Comparison of ENCODE assay signal across 8 cellular contexts in the genomic region with DNA sequence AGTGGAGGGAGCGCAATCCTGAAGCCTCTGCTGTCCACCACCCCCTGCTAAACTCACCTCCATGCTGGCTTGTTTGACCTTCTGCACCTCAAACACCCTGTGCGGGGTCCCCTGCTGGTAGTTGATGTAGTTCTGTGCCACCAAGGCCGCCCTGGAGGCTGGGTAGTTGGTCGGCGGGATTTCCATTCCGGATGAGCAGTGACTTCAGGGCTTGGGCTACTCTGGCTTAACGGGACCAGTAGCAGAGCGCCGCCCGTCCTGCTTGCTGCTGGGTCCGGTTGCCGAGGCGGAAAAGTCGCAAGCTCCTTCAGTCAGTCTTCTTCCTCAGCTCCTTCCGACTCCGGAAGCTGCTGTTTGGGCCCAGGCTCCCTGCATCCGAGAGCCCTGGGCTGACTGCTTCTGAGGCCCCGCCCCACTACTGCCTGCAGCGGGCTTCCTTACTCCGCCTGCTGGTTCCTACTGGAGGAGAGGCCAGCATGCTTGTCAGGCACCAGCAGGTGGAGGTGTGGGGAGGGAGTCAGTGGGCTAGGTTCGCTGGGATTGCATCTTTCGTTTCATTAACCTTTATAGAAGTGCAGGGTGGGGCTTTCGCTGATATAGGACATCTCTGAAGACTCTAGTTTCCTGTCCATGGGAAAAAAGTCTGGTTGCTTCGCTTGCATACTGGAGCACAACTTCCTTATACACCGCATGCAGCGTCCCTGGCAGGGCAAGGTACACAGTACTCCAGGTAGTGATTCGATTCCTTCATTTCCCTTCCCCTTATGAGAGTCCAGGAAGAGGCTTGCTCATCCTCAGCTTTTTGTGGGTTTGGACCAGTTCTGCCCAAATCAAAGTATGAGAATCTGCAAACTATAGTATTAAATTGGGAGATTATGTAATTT. TPM values are rescaled to one million over a fixed set of nuclear protein-coding genes. Genes with fewer than 3 reads are reported as not detected.
DNase-seq lines count a peak whose midpoint lies in the region; ATAC-seq, FAIRE-seq and TF ChIP-seq lines count a peak whose summit lies in the region.

A gene with protein sequence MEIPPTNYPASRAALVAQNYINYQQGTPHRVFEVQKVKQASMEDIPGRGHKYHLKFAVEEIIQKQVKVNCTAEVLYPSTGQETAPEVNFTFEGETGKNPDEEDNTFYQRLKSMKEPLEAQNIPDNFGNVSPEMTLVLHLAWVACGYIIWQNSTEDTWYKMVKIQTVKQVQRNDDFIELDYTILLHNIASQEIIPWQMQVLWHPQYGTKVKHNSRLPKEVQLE (minus strand): TSS at position 356 of the 884 bp plus-strand sequence. CDS start 170 bp downstream, at position 186.

- no peak for FAIRE-seq in frontal cortex (lab: Jason Lieb, UNC)

- peak within 1 kb of the TSS; percentile 84 for H3K9ac ChIP-seq in neuronal stem cell (ENCODE audit: low read depth, low read length, poor library complexity)

- H3K79me1 ChIP-seq in neuronal stem cell (ENCODE audit: low read depth, low read length), result no peaks in the 10 kb centered on the region

- no peaks in the 10 kb centered on the region for H3K9me3 ChIP-seq in Peyer's patch
- no peaks in the 10 kb centered on the region for H3K9me3 ChIP-seq in neuronal stem cell (replicated peaks in 1 of 2; ENCODE audit: control insufficient read depth in 2 of 2, insufficient read depth in 1 of 2, low read depth in 1 of 2, low read length in 2 of 2)

- H3K36me3 ChIP-seq in Peyer's patch (peaks cover 0 to 18% (median 0%) of the 10 kb centered on the region in 3 donors), neuronal stem cell (replicated peaks in 1 of 2; ENCODE audit: control insufficient read depth in 2 of 2, insufficient read depth in 2 of 2, low read length in 2 of 2) (peaks cover 3 to 47% of the 10 kb centered on the region in 2 donors)

- ATAC-seq in GM18517 (IDR thresholded peaks at IDR 0.05; ENCODE audit: unreplicated experiment) (peak; percentile 99), HG02884 (IDR thresholded peaks at IDR 0.05; ENCODE audit: unreplicated experiment) (peak; percentile 99)

- peak within 1 kb of the TSS; percentile 66 for H2AFZ ChIP-seq in neuronal stem cell (ENCODE audit: low read length)

- H3K4me1 Mint-ChIP-seq in activated naive CD4-positive, alpha-beta T cell treated with anti-CD3 and anti-CD28 coated beads for 36 hours (ENCODE audit: low read depth), result peaks cover 17% of the 10 kb centered on the region

- peak within 1 kb of the TSS; percentile 52 for H3K23ac ChIP-seq in neuronal stem cell (ENCODE audit: low read depth, low read length, poor library complexity)

- peak; percentile 36 to 95 (median 71) for TF ChIP-seq CTCF in Peyer's patch (IDR thresholded peaks at IDR 0.05)

- H3K4me3 Mint-ChIP-seq in activated naive CD4-positive, alpha-beta T cell treated with anti-CD3 and anti-CD28 coated beads for 36 hours, result peak within 1 kb of the TSS; percentile 90

- H3K4me3 ChIP-seq in Peyer's patch (peak within 1 kb of the TSS; percentile 45 to 80 (median 54)), neuronal stem cell (ENCODE audit: low read length in 2 of 2) (peak within 1 kb of the TSS; percentile 45 to 79)

- peak within 1 kb of the TSS; percentile 64 to 92 (median 78) for H3K27ac ChIP-seq in Peyer's patch
- peak within 1 kb of the TSS; percentile 37 for H3K27ac ChIP-seq in neuronal stem cell (replicated peaks; ENCODE audit: low read length)

- intact Hi-C loops in activated naive CD4-positive, alpha-beta T cell treated with anti-CD3 and anti-CD28 coated beads for 36 hours (cut with micrococcal nuclease), result loop anchor here (1.0 to 10.0 kb wide), 5 partner anchors 13 to 1498 kb away; partner anchors contain the start of genes GFM1 and MFSD1

- H2BK120ac ChIP-seq in neuronal stem cell (ENCODE audit: low read depth, low read length), result no peak within 1 kb of the TSS

- H3K36me3 Mint-ChIP-seq in activated naive CD4-positive, alpha-beta T cell treated with anti-CD3 and anti-CD28 coated beads for 36 hours (ENCODE audit: low read depth), result peaks cover 30% of the 10 kb centered on the region

- TF ChIP-seq POLR2A in Peyer's patch (IDR thresholded peaks at IDR 0.05), result peak; percentile 60 to 78

- peak within 1 kb of the TSS; percentile 76 for H3K18ac ChIP-seq in neuronal stem cell (ENCODE audit: low read length)

- no peak within 1 kb of the TSS for H3K14ac ChIP-seq in neuronal stem cell (ENCODE audit: low read length)

- no peaks in the 10 kb centered on the region for H3K9me3 Mint-ChIP-seq in activated naive CD4-positive, alpha-beta T cell treated with anti-CD3 and anti-CD28 coated beads for 36 hours

- H3K4ac ChIP-seq in neuronal stem cell (ENCODE audit: low read length), result no peak within 1 kb of the TSS

- H4K91ac ChIP-seq in neuronal stem cell (ENCODE audit: low read depth, low read length, poor library complexity), result no peak within 1 kb of the TSS

- DNase-seq in Peyer's patch (peak; percentile 84 to 95 (median 93)), frontal cortex (ENCODE audit: low spot score in 2 of 2) (peak; percentile 7 to 54), neuronal stem cell (ENCODE audit: low spot score) (peak; percentile 61), stromal cell of bone marrow (ENCODE audit: low read depth) (peak; percentile 77), NCI-H1417 treated with DMSO at 0.1 percent for 48 hours (lab: John Stamatoyannopoulos, UW) (no peak)
- DNase-seq in activated naive CD4-positive, alpha-beta T cell treated with anti-CD3 and anti-CD28 coated beads for 36 hours, result peak; percentile 90

- H2BK5ac ChIP-seq in neuronal stem cell (ENCODE audit: low read length), result peak within 1 kb of the TSS; percentile 27

- H3K27me3 Mint-ChIP-seq in activated naive CD4-positive, alpha-beta T cell treated with anti-CD3 and anti-CD28 coated beads for 36 hours (ENCODE audit: low read depth), result no peaks in the 10 kb centered on the region

- H3K4me1 ChIP-seq in Peyer's patch, result peaks cover 0 to 9% (median 2%) of the 10 kb centered on the region in 4 donors
- peaks cover 0 to 2% of the 10 kb centered on the region in 2 donors for H3K4me1 ChIP-seq in neuronal stem cell (ENCODE audit: control insufficient read depth in 2 of 2, insufficient read depth in 1 of 2, low read depth in 1 of 2, low read length in 2 of 2)

- no peak within 1 kb of the TSS for H2BK12ac ChIP-seq in neuronal stem cell (ENCODE audit: low read length)

- no CpG with 5 or more reads among the region's 27 CpGs for whole genome bisulfite sequencing in neuronal stem cell (ENCODE audit: extremely low coverage in 2 of 2, insufficient read length in 2 of 2, insufficient replicate concordance in 1 of 2), 2 donors

- H3K27me3 ChIP-seq in Peyer's patch (no peaks in the 10 kb centered on the region), neuronal stem cell (ENCODE audit: control insufficient read depth in 3 of 3, insufficient read depth in 3 of 3, low read depth in 1 of 3, low read length in 3 of 3) (no peaks in the 10 kb centered on the region)

- H3K27ac Mint-ChIP-seq in activated naive CD4-positive, alpha-beta T cell treated with anti-CD3 and anti-CD28 coated beads for 36 hours, result peak within 1 kb of the TSS; percentile 88

- no peak within 1 kb of the TSS for H2AK5ac ChIP-seq in neuronal stem cell (ENCODE audit: low read depth, low read length)

- peak within 1 kb of the TSS; percentile 65 for H3K4me2 ChIP-seq in neuronal stem cell (ENCODE audit: insufficient read depth, low read length, poor library complexity, severe bottlenecking)

- H2BK15ac ChIP-seq in neuronal stem cell (ENCODE audit: low read length), result no peak within 1 kb of the TSS

- no peak within 1 kb of the TSS for H4K8ac ChIP-seq in neuronal stem cell (ENCODE audit: low read depth, low read length)

- CTCF ChIA-PET in activated naive CD4-positive, alpha-beta T cell treated with anti-CD3 and anti-CD28 coated beads for 36 hours (lab: Charles Lee), result interaction anchor here (0.9 to 1.6 kb wide), 6 partner anchors 12 to 118 kb away, joined by 3 to 13 read pairs (median 4); partner anchors contain the start of gene GFM1

RNA-seq across cellular contexts. Expression of the gene that starts here (rescaled TPM):
- total RNA-seq in Peyer's patch (10 to 100 TPM; 18.2 to 33.6 (median 26.0) TPM), frontal cortex (7.3 TPM)
- 1 to 10 TPM; 3.7 to 4.0 TPM for total RNA-seq in activated naive CD4-positive, alpha-beta T cell treated with anti-CD3 and anti-CD28 coated beads for 36 hours
- polyA plus RNA-seq in neuronal stem cell (2013, experiment 1 of 2), result 8.8 TPM
- polyA plus RNA-seq in neuronal stem cell (2013, experiment 2 of 2), result 9.7 TPM
